In genomic region chr10:4278161-4278560, GRCh38 we compare ENCODE assay signal across 18 cellular contexts.
"Had no signal": no experiment of that assay in that cellular context is flagged by ENCODE, and none has a peak within 500 bp of the region (broad histone marks: within the 10 kb centered on the region; RNA-seq: fewer than 3 reads in every experiment).

No MANE protein-coding gene starts in this region.

- H3K4me3 Mint-ChIP-seq: activated T-helper 17 cell treated with anti-CD3 and anti-CD28 coated beads, Interleukin-2, amount 50 U/mL, for 72 hours; central memory CD8-positive, alpha-beta T cell; memory B cell; nephron progenitor cell; type B pancreatic cell had no signal

- DNase-seq: activated CD4-positive, alpha-beta T cell treated with anti-CD3 and anti-CD28 coated beads, Interleukin-2, amount 50 U/mL, for 1 hour; activated T-cell treated with anti-CD3 and anti-CD28 coated beads, Interleukin-2, amount 50 U/mL, for 1 hour; effector memory CD4-positive, alpha-beta T cell; heart left ventricle; islet precursor cell; left cardiac atrium; nephron progenitor cell; nucleus accumbens; right lobe of liver; spleen; stimulated activated CD4-positive, alpha-beta T cell treated with anti-CD3 and anti-CD28 coated beads, Interleukin-4, amount 100 ng/mL, for 1 hour; stimulated activated naive CD4-positive, alpha-beta T cell; testis had no signal

- H3K27ac Mint-ChIP-seq: activated naive CD4-positive, alpha-beta T cell treated with anti-CD3 and anti-CD28 coated beads, Interleukin-2, amount 50 U/mL, for 72 hours; activated T-helper 17 cell treated with anti-CD3 and anti-CD28 coated beads, Interleukin-2, amount 50 U/mL, for 72 hours; memory B cell; nephron progenitor cell; type B pancreatic cell had no signal

- H3K27me3 ChIP-seq: heart left ventricle, right lobe of liver, spleen, testis had no signal

- H3K36me3 Mint-ChIP-seq: activated naive CD4-positive, alpha-beta T cell treated with anti-CD3 and anti-CD28 coated beads, Interleukin-2, amount 50 U/mL, for 72 hours; memory B cell; type B pancreatic cell had no signal

- H3K9me3 ChIP-seq: heart left ventricle, right lobe of liver, spleen, testis had no signal

- H3K4me1 ChIP-seq: right lobe of liver had no signal

- H3K4me3 ChIP-seq: heart left ventricle, right lobe of liver, spleen, testis had no signal

- H3K4me1 Mint-ChIP-seq: central memory CD8-positive, alpha-beta T cell; memory B cell had no signal

- H3K27ac ChIP-seq: heart left ventricle, right lobe of liver, testis had no signal

- H3K36me3 ChIP-seq: heart left ventricle, right lobe of liver, spleen had no signal

- H3K9me3 Mint-ChIP-seq: central memory CD8-positive, alpha-beta T cell; memory B cell; type B pancreatic cell had no signal
